ENCODE assay signal across 8 cellular contexts in genomic region chr17:81295678-81296381, GRCh38. TPM values are rescaled to one million over a fixed set of nuclear protein-coding genes. Genes with fewer than 3 reads are reported as not detected.
DNase-seq lines count a peak whose midpoint lies in the region; FAIRE-seq and TF ChIP-seq lines count a peak whose summit lies in the region.

No MANE protein-coding gene starts in this region.

- POLR2A ChIA-PET in endothelial cell of umbilical vein (lab: Charles Lee), result interaction anchor here (0.5 to 0.7 kb wide), 2 partner anchors 44 to 227 kb away, joined by 3 to 5 read pairs; no protein-coding TSS in a partner anchor

- H3K27me3 Mint-ChIP-seq in HFFc6 (ENCODE audit: insufficient read depth), result no peaks in the 10 kb centered on the region; the same call in 1 of the 2 replicates

- intact Hi-C loops in endothelial cell of umbilical vein (cut with micrococcal nuclease), result loop anchor here (1.0 kb wide), 4 partner anchors 10 to 188 kb away; no protein-coding TSS in a partner anchor

- H4K20me1 ChIP-seq in endothelial cell of umbilical vein (replicated peaks; ENCODE audit: control insufficient read depth, extremely low read depth, insufficient read depth, low read length), result no peaks in the 10 kb centered on the region

- TF ChIP-seq CTCF in HFFc6 (IDR thresholded peaks at IDR 0.05) (peak; percentile 46; the same call in 1 of the 2 replicates), endothelial cell of umbilical vein (IDR thresholded peaks at IDR 0.05; ENCODE audit: extremely low read depth in 1 of 2, insufficient read depth in 1 of 2, low read depth in 1 of 2, low read length in 2 of 2) (peak in 1 of 2 donors; percentile 49), tibial nerve (IDR thresholded peaks at IDR 0.05) (peak in 4 of 5 experiments; percentile 17 to 37 (median 26))

- no peak for FAIRE-seq in endothelial cell of umbilical vein (lab: Jason Lieb, UNC)

- H3K9me3 ChIP-seq in endothelial cell of umbilical vein (replicated peaks; ENCODE audit: control insufficient read depth, insufficient read depth, low read length) (no peaks in the 10 kb centered on the region), muscle layer of duodenum (ENCODE audit: control insufficient read depth in 1 of 2, low read length in 2 of 2) (no peaks in the 10 kb centered on the region), tibial nerve (no peaks in the 10 kb centered on the region)

- peak; percentile 43 for DNase-seq in GF-D8 (lab: John Stamatoyannopoulos, UW)
- DNase-seq in HFFc6, result peak; percentile 26
- DNase-seq in NCI-H446 treated with DMSO at 0.1 percent for 48 hours (lab: John Stamatoyannopoulos, UW), result peak; percentile 14
- DNase-seq in activated CD4-positive, alpha-beta T cell treated with anti-CD3 and anti-CD28 coated beads, Interleukin-2, amount 50 U/mL, for 48 hours, result peak; percentile 40 to 52
- peak; percentile 50 for DNase-seq in endothelial cell of umbilical vein (ENCODE audit: low read depth, low spot score)
- DNase-seq in tibial nerve (ENCODE audit: low spot score in 2 of 2), result no peak
- DNase-seq in hippocampal formation (lab: John Stamatoyannopoulos, UW), result no peak

- TF ChIP-seq POLR2A in endothelial cell of umbilical vein (IDR thresholded peaks at IDR 0.05; ENCODE audit: low read depth, low read length) (no peak), tibial nerve (IDR thresholded peaks at IDR 0.05) (no peak)

- no peaks in the 10 kb centered on the region for H3K9me3 Mint-ChIP-seq in HFFc6

- peak overlapping the region; percentile 95 for H2AFZ ChIP-seq in endothelial cell of umbilical vein (ENCODE audit: low read depth, low read length)

- H3K4me1 ChIP-seq in endothelial cell of umbilical vein (ENCODE audit: control insufficient read depth, extremely low read depth, insufficient read depth, low read length) (peaks cover 14% of the 10 kb centered on the region), muscle layer of duodenum (ENCODE audit: control insufficient read depth in 1 of 2, insufficient read depth in 2 of 2, low read length in 2 of 2) (peaks cover 4 to 13% of the 10 kb centered on the region in 2 donors), tibial nerve (peaks cover 0 to 43% (median 24%) of the 10 kb centered on the region in 4 donors)

- peak overlapping the region; percentile 88 for H3K9ac ChIP-seq in endothelial cell of umbilical vein (replicated peaks; ENCODE audit: extremely low read depth, insufficient read depth, low read length)

- TF ChIP-seq EP300 in tibial nerve (IDR thresholded peaks at IDR 0.05), result no peak

- dilution Hi-C loops in endothelial cell of umbilical vein (cut with MboI; ENCODE audit: extremely low pct_ligation_motif_present, low sequenced_read_pairs), result no loop called here

- peaks cover 27% of the 10 kb centered on the region for H3K79me2 ChIP-seq in endothelial cell of umbilical vein (ENCODE audit: control insufficient read depth, insufficient read depth, low read length)

- H3K4me3 Mint-ChIP-seq in HFFc6, result peak overlapping the region; percentile 94

- CTCF ChIA-PET in endothelial cell of umbilical vein (lab: Charles Lee), result interaction anchor here (1.0 to 1.8 kb wide), 5 partner anchors 10 to 189 kb away, joined by 3 to 10 read pairs (median 5); partner anchors contain the start of gene BAHCC1

- peak overlapping the region; percentile 57 to 72 (median 63) for H3K4me3 ChIP-seq in endothelial cell of umbilical vein (replicated peaks in 1 of 3; ENCODE audit: insufficient read depth in 1 of 3, low read depth in 1 of 3, low read length in 3 of 3)
- peak overlapping the region; percentile 76 to 87 for H3K4me3 ChIP-seq in muscle layer of duodenum (ENCODE audit: low read depth in 1 of 2, low read length in 2 of 2)
- H3K4me3 ChIP-seq in tibial nerve, result peak overlapping the region; percentile 78 to 100 (median 90)

- no peaks in the 10 kb centered on the region; the same call in 1 of the 2 replicates for H3K36me3 Mint-ChIP-seq in HFFc6 (ENCODE audit: low read depth)

- H3K4me1 Mint-ChIP-seq in HFFc6 (ENCODE audit: low read depth), result peaks cover 32% of the 10 kb centered on the region

- H3K27me3 ChIP-seq in endothelial cell of umbilical vein (ENCODE audit: control insufficient read depth in 2 of 2, insufficient read depth in 2 of 2, low read length in 2 of 2) (no peaks in the 10 kb centered on the region), muscle layer of duodenum (ENCODE audit: low read depth, low read length) (no peaks in the 10 kb centered on the region), tibial nerve (no peaks in the 10 kb centered on the region)

- WGBS in tibial nerve, 2 donors, result 22 to 29% methylated on average over 22 of the region's 22 CpGs

- TSS peak; percentile 65 for BruUV-seq in endothelial cell of umbilical vein (replicated peaks; lab: Mats Ljungman, UMichigan)

- peak overlapping the region; percentile 91 for H3K27ac Mint-ChIP-seq in HFFc6

- H3K27ac ChIP-seq in endothelial cell of umbilical vein (ENCODE audit: insufficient read depth, low read depth, low read length), result peak overlapping the region; percentile 86
- H3K27ac ChIP-seq in muscle layer of duodenum (ENCODE audit: low read length), result peak overlapping the region; percentile 96
- H3K27ac ChIP-seq in tibial nerve, result peak overlapping the region; percentile 90 to 99 (median 96)

- no peaks in the 10 kb centered on the region for H3K9me1 ChIP-seq in endothelial cell of umbilical vein (replicated peaks; ENCODE audit: control insufficient read depth, extremely low read depth, insufficient read depth, low read length)

- H3K36me3 ChIP-seq in endothelial cell of umbilical vein (ENCODE audit: control insufficient read depth in 2 of 2, extremely low read depth in 1 of 2, insufficient read depth in 2 of 2, low read length in 2 of 2), result no peaks in the 10 kb centered on the region
- no peaks in the 10 kb centered on the region for H3K36me3 ChIP-seq in muscle layer of duodenum (ENCODE audit: control insufficient read depth in 1 of 2, insufficient read depth in 2 of 2, low read length in 2 of 2)
- H3K36me3 ChIP-seq in tibial nerve, result peaks cover 0 to 2% (median 0%) of the 10 kb centered on the region in 3 donors

- H3K4me2 ChIP-seq in endothelial cell of umbilical vein (ENCODE audit: insufficient read depth, low read length), result peak overlapping the region; percentile 69

TF ChIP-seq in endothelial cell of umbilical vein, 7 proteins besides CTCF, POLR2A, EP300 and RAD21:
- TF ChIP-seq MYC (IDR thresholded peaks at IDR 0.05; ENCODE audit: low read depth, low read length), result no peak
- TF ChIP-seq, protein P1, sequence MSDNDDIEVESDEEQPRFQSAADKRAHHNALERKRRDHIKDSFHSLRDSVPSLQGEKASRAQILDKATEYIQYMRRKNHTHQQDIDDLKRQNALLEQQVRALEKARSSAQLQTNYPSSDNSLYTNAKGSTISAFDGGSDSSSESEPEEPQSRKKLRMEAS (IDR thresholded peaks at IDR 0.05; ENCODE audit: insufficient read depth, insufficient read length), result no peak
- no peak for TF ChIP-seq GATA2 (IDR thresholded peaks at IDR 0.05; ENCODE audit: insufficient read depth, insufficient read length, low read depth, low read length)
- TF ChIP-seq JUN (IDR thresholded peaks at IDR 0.05; ENCODE audit: borderline replicate concordance, insufficient read depth, insufficient read length, low read depth), result no peak
TF ChIP-seq in endothelial cell of umbilical vein: peak in this region for 0.

RNA-seq across cellular contexts. Expression of gene SLC38A10, which starts 0.7 kb away (rescaled TPM):
- 10 to 100 TPM; 71.2 to 88.3 (median 72.2) TPM for total RNA-seq in HFFc6 (2021; fragmentation: NEBNext Ultra II Directional; extraction: Animal tissue kit (Norgen Biotek cat#: 25700))
- total RNA-seq in endothelial cell of umbilical vein (109 and 113 TPM in 2 replicates), tibial nerve (100 to 1,000 TPM in 2 of 4 donors, 10 to 100 TPM in 2; 80.0 to 149 (median 123) TPM)
- 72.7 and 100 TPM in 2 replicates for polyA plus RNA-seq in endothelial cell of umbilical vein
- polyA plus RNA-seq in endothelial cell of umbilical vein (2011; cell fraction: cytosol; rRNA removed), result 50.5 and 59.4 TPM in 2 replicates
- polyA plus RNA-seq in endothelial cell of umbilical vein (2011; cell fraction: nucleus; rRNA removed), result 74.5 and 86.9 TPM in 2 replicates
- polyA plus RNA-seq in endothelial cell of umbilical vein (2012), result 50.5 and 59.2 TPM in 2 replicates
- 78.2 and 115 TPM in 2 replicates for polyA minus RNA-seq in endothelial cell of umbilical vein
- polyA minus RNA-seq in endothelial cell of umbilical vein (2011; cell fraction: cytosol; rRNA and poly(A)+ RNA removed), result 58.9 TPM
- 42.9 and 57.6 TPM in 2 replicates for polyA minus RNA-seq in endothelial cell of umbilical vein (2011; cell fraction: nucleus; rRNA and poly(A)+ RNA removed)

RNA-seq across cellular contexts. Expression of gene NDUFAF8, which starts 56.7 kb away (rescaled TPM):
- total RNA-seq in HFFc6 (2021; fragmentation: NEBNext Ultra II Directional; extraction: Animal tissue kit (Norgen Biotek cat#: 25700)), result 100 to 1,000 TPM in 1 of 6 experiments, 10 to 100 TPM in 5; 67.0 to 103 (median 87.9) TPM
- total RNA-seq in endothelial cell of umbilical vein (61.5 and 69.9 TPM in 2 replicates), tibial nerve (10 to 100 TPM; 27.8 to 73.0 (median 61.1) TPM)
- polyA plus RNA-seq in endothelial cell of umbilical vein, result 76.2 and 83.9 TPM in 2 replicates
- 97.2 and 110 TPM in 2 replicates for polyA plus RNA-seq in endothelial cell of umbilical vein (2011; cell fraction: cytosol; rRNA removed)
- polyA plus RNA-seq in endothelial cell of umbilical vein (2011; cell fraction: nucleus; rRNA removed), result 44.8 and 47.9 TPM in 2 replicates
- 183 and 208 TPM in 2 replicates for polyA plus RNA-seq in endothelial cell of umbilical vein (2012)
- 22.1 and 22.2 TPM in 2 replicates for polyA minus RNA-seq in endothelial cell of umbilical vein
- 15.4 TPM for polyA minus RNA-seq in endothelial cell of umbilical vein (2011; cell fraction: cytosol; rRNA and poly(A)+ RNA removed)
- 11.9 and 14.0 TPM in 2 replicates for polyA minus RNA-seq in endothelial cell of umbilical vein (2011; cell fraction: nucleus; rRNA and poly(A)+ RNA removed)

RNA-seq across cellular contexts. Expression of gene TEPSIN, which starts 57.0 kb away (rescaled TPM):
- total RNA-seq in HFFc6 (2021; fragmentation: NEBNext Ultra II Directional; extraction: Animal tissue kit (Norgen Biotek cat#: 25700)), result 10 to 100 TPM; 16.2 to 22.5 (median 19.0) TPM
- total RNA-seq in endothelial cell of umbilical vein (35.6 and 41.6 TPM in 2 replicates), tibial nerve (100 to 1,000 TPM in 1 of 4 donors, 10 to 100 TPM in 3; 41.5 to 102 (median 73.9) TPM)
- polyA plus RNA-seq in endothelial cell of umbilical vein, result 45.3 and 55.4 TPM in 2 replicates
- polyA plus RNA-seq in endothelial cell of umbilical vein (2011; cell fraction: cytosol; rRNA removed), result 8.2 and 15.1 TPM in 2 replicates
- 250 and 277 TPM in 2 replicates for polyA plus RNA-seq in endothelial cell of umbilical vein (2011; cell fraction: nucleus; rRNA removed)
- 18.2 and 22.0 TPM in 2 replicates for polyA plus RNA-seq in endothelial cell of umbilical vein (2012)
- polyA minus RNA-seq in endothelial cell of umbilical vein, result 11.5 and 19.2 TPM in 2 replicates
- 11.1 TPM for polyA minus RNA-seq in endothelial cell of umbilical vein (2011; cell fraction: cytosol; rRNA and poly(A)+ RNA removed)
- 35.3 and 58.2 TPM in 2 replicates for polyA minus RNA-seq in endothelial cell of umbilical vein (2011; cell fraction: nucleus; rRNA and poly(A)+ RNA removed)

Comparison
In these comparisons a context has a peak if more than half of its experiments do, and no peak if none do; other contexts are left out.
1. DNase-seq: peak in GF-D8 (single experiment), HFFc6 (single experiment), NCI-H446 treated with DMSO at 0.1 percent for 48 hours (single experiment), activated CD4-positive, alpha-beta T cell treated with anti-CD3 and anti-CD28 coated beads, Interleukin-2, amount 50 U/mL, for 48 hours (2 of 2) and endothelial cell of umbilical vein (single experiment); none in tibial nerve (0 of 2) and hippocampal formation (0 of 2).
2. Peak in every context shown above with its lines, with median percentiles within 50 percentile points of each other: H3K27ac ChIP-seq and H3K4me3 ChIP-seq.